22 cellular contexts compared by ENCODE assay signal in genomic region chr6:37032239-37032638, GRCh38. TPM values are rescaled to one million over a fixed set of nuclear protein-coding genes. Genes with fewer than 3 reads are reported as not detected.
A peak's percentile ranks its signal among the peaks of the same experiment; 100 is the strongest.
DNase-seq lines count a peak whose midpoint lies in the region; ATAC-seq and TF ChIP-seq lines count a peak whose summit lies in the region.
"Had no signal": no experiment of that assay in that cellular context is flagged by ENCODE, and none has a peak within 500 bp of the region (broad histone marks: within the 10 kb centered on the region; RNA-seq: fewer than 3 reads in every experiment).

No MANE protein-coding gene starts in this region.

- H3K4me3 Mint-ChIP-seq in stimulated activated naive CD8-positive, alpha-beta T cell treated with anti-CD3 and anti-CD28 coated beads, Interleukin-15, Interleukin-2, amounts not matched to agents 100 ng/mL and 50 ng/mL, for 24 hours, result no peak overlapping the region
- no peak overlapping the region for H3K4me3 Mint-ChIP-seq in activated CD8-positive, alpha-beta T cell treated with anti-CD3 and anti-CD28 coated beads, Interleukin-2, amount 10 ng/mL, durations not matched to agents 7 days and 5 days
- peak overlapping the region; percentile 55 for H3K4me3 Mint-ChIP-seq in glutamatergic neuron (ENCODE audit: unreplicated experiment)
- H3K4me3 Mint-ChIP-seq: nephron had no signal

- CTCF ChIA-PET in activated CD8-positive, alpha-beta T cell treated with anti-CD3 and anti-CD28 coated beads, Interleukin-2, amount 10 ng/mL, durations not matched to agents 7 days and 5 days (lab: Charles Lee), result interaction anchor here (1.6 to 20.0 kb wide), 5 partner anchors 13 to 177 kb away, joined by 4 to 584 read pairs (median 108); partner anchors contain the start of gene PIM1

- H3K27me3 ChIP-seq in MG63, result no peaks in the 10 kb centered on the region
- H3K27me3 ChIP-seq: brain microvascular endothelial cell, SJCRH30, spleen had no signal

- H3K9me3 Mint-ChIP-seq in stimulated activated naive CD8-positive, alpha-beta T cell treated with anti-CD3 and anti-CD28 coated beads, Interleukin-15, Interleukin-2, amounts not matched to agents 100 ng/mL and 50 ng/mL, for 24 hours, result no peaks in the 10 kb centered on the region
- peaks cover 4% of the 10 kb centered on the region for H3K9me3 Mint-ChIP-seq in activated CD8-positive, alpha-beta T cell treated with anti-CD3 and anti-CD28 coated beads, Interleukin-2, amount 10 ng/mL, durations not matched to agents 7 days and 5 days (ENCODE audit: insufficient read depth)
- peaks cover 2% of the 10 kb centered on the region for H3K9me3 Mint-ChIP-seq in glutamatergic neuron (ENCODE audit: unreplicated experiment)

- ATAC-seq in stimulated activated naive CD8-positive, alpha-beta T cell treated with anti-CD3 and anti-CD28 coated beads, Interleukin-15, Interleukin-2, amounts not matched to agents 100 U/mL and 50 U/mL, for 24 hours, result no peak
- ATAC-seq in activated CD8-positive, alpha-beta T cell treated with anti-CD3 and anti-CD28 coated beads, Interleukin-2, amount 10 ng/mL, durations not matched to agents 7 days and 5 days, result no peak
- ATAC-seq: activated CD4-positive, CD25-positive, alpha-beta regulatory T cell treated with anti-CD3 and anti-CD28 coated beads, Interleukin-2, amount 50 U/mL, for 24 hours had no signal

- peak overlapping the region; percentile 95 for H3K27ac Mint-ChIP-seq in stimulated activated naive CD8-positive, alpha-beta T cell treated with anti-CD3 and anti-CD28 coated beads, Interleukin-15, Interleukin-2, amounts not matched to agents 100 ng/mL and 50 ng/mL, for 24 hours
- H3K27ac Mint-ChIP-seq in activated CD8-positive, alpha-beta T cell treated with anti-CD3 and anti-CD28 coated beads, Interleukin-2, amount 10 ng/mL, durations not matched to agents 7 days and 5 days, result peak overlapping the region; percentile 70
- H3K27ac Mint-ChIP-seq in glutamatergic neuron (ENCODE audit: unreplicated experiment), result peak overlapping the region; percentile 70
- H3K27ac Mint-ChIP-seq: nephron had no signal

- no peaks in the 10 kb centered on the region for H3K36me3 ChIP-seq in MG63
- H3K36me3 ChIP-seq: brain microvascular endothelial cell, SJCRH30 had no signal

- no peak for TF ChIP-seq CTCF in glutamatergic neuron (IDR thresholded peaks at IDR 0.05; ENCODE audit: partially characterized antibody, unreplicated experiment)

- no peaks in the 10 kb centered on the region for H3K9me3 ChIP-seq in MG63

- no peak overlapping the region for H3K4me3 ChIP-seq in MG63
- H3K4me3 ChIP-seq: SJCRH30, spleen had no signal

- H3K27me3 Mint-ChIP-seq in stimulated activated naive CD8-positive, alpha-beta T cell treated with anti-CD3 and anti-CD28 coated beads, Interleukin-15, Interleukin-2, amounts not matched to agents 100 ng/mL and 50 ng/mL, for 24 hours, result no peaks in the 10 kb centered on the region
- H3K27me3 Mint-ChIP-seq in activated CD8-positive, alpha-beta T cell treated with anti-CD3 and anti-CD28 coated beads, Interleukin-2, amount 10 ng/mL, durations not matched to agents 7 days and 5 days (ENCODE audit: low read depth), result no peaks in the 10 kb centered on the region
- H3K27me3 Mint-ChIP-seq in glutamatergic neuron (ENCODE audit: unreplicated experiment), result peaks cover 3% of the 10 kb centered on the region

- peaks cover 7% of the 10 kb centered on the region for H3K36me3 Mint-ChIP-seq in stimulated activated naive CD8-positive, alpha-beta T cell treated with anti-CD3 and anti-CD28 coated beads, Interleukin-15, Interleukin-2, amounts not matched to agents 100 ng/mL and 50 ng/mL, for 24 hours (ENCODE audit: low read depth)
- peaks cover 32% of the 10 kb centered on the region for H3K36me3 Mint-ChIP-seq in activated CD8-positive, alpha-beta T cell treated with anti-CD3 and anti-CD28 coated beads, Interleukin-2, amount 10 ng/mL, durations not matched to agents 7 days and 5 days (ENCODE audit: low read depth)
- peaks cover 4% of the 10 kb centered on the region for H3K36me3 Mint-ChIP-seq in glutamatergic neuron (ENCODE audit: unreplicated experiment)

- peaks cover 52% of the 10 kb centered on the region for H3K4me1 Mint-ChIP-seq in stimulated activated naive CD8-positive, alpha-beta T cell treated with anti-CD3 and anti-CD28 coated beads, Interleukin-15, Interleukin-2, amounts not matched to agents 100 ng/mL and 50 ng/mL, for 24 hours (ENCODE audit: low read depth)
- H3K4me1 Mint-ChIP-seq in activated CD8-positive, alpha-beta T cell treated with anti-CD3 and anti-CD28 coated beads, Interleukin-2, amount 10 ng/mL, durations not matched to agents 7 days and 5 days (ENCODE audit: low read depth), result peaks cover 70% of the 10 kb centered on the region
- no peaks in the 10 kb centered on the region for H3K4me1 Mint-ChIP-seq in glutamatergic neuron (ENCODE audit: low read depth, unreplicated experiment)
- H3K4me1 Mint-ChIP-seq: nephron had no signal

- DNase-seq in stimulated activated naive CD8-positive, alpha-beta T cell treated with anti-CD3 and anti-CD28 coated beads, Interleukin-15, Interleukin-2, amounts not matched to agents 100 U/mL and 50 U/mL, for 24 hours, result no peak
- DNase-seq in activated CD8-positive, alpha-beta T cell treated with anti-CD3 and anti-CD28 coated beads, Interleukin-2, amount 10 ng/mL, durations not matched to agents 7 days and 5 days, result no peak
- DNase-seq in glutamatergic neuron, result no peak
- DNase-seq in NCI-H1417 treated with DMSO at 0.1 percent for 48 hours (lab: John Stamatoyannopoulos, UW), result no peak
- DNase-seq in DMS 273 treated with DMSO at 0.1 percent for 48 hours (lab: John Stamatoyannopoulos, UW), result no peak
- no peak for DNase-seq in MG63
- DNase-seq: brain microvascular endothelial cell; C1 segment of cervical spinal cord; HCEC 1CT; islet precursor cell; NCI-H1436 treated with DMSO at 0.1 percent for 48 hours; NCI-H2107; NCI-H446; NCI-H82; SJCRH30; spleen; stimulated activated CD4-positive, alpha-beta T cell treated with anti-CD3 and anti-CD28 coated beads, Interleukin-2, amount 100 ng/mL, for 48 hours had no signal

- POLR2A ChIA-PET in activated CD8-positive, alpha-beta T cell treated with anti-CD3 and anti-CD28 coated beads, Interleukin-2, amount 10 ng/mL, durations not matched to agents 7 days and 5 days (lab: Charles Lee), result interaction anchor here (1.0 to 15.0 kb wide), 4 partner anchors 10 to 178 kb away, joined by 3 to 330 read pairs (median 28); partner anchors contain the start of gene PIM1

RNA-seq across cellular contexts. Expression of gene FGD2, which starts 26.8 kb away (rescaled TPM):
- total RNA-seq in activated CD8-positive, alpha-beta T cell treated with anti-CD3 and anti-CD28 coated beads, Interleukin-2, amount 10 ng/mL, durations not matched to agents 7 days and 5 days, result 10 to 100 TPM; 10.1 to 12.1 TPM
- not detected for total RNA-seq in glutamatergic neuron (ENCODE audit: unreplicated experiment)
- 0.33 TPM in 1 of 2 replicates, not detected in the other for total RNA-seq in MG63 (2014; rRNA removed; shearing (Covaris generic); ENCODE audit: low replicate concordance)
- total RNA-seq: chondrocyte, osteocyte, SJCRH30 had no signal

RNA-seq across cellular contexts. Expression of gene MTCH1, which starts 46.2 kb away (rescaled TPM):
- total RNA-seq in activated CD8-positive, alpha-beta T cell treated with anti-CD3 and anti-CD28 coated beads, Interleukin-2, amount 10 ng/mL, durations not matched to agents 7 days and 5 days, result 100 to 1,000 TPM; 117 to 122 TPM
- total RNA-seq in glutamatergic neuron (ENCODE audit: unreplicated experiment), result 179 TPM
- 195 and 270 TPM in 2 replicates for total RNA-seq in MG63 (2014; rRNA removed; shearing (Covaris generic); ENCODE audit: low replicate concordance)
